29 cellular contexts compared by ENCODE assay signal in genomic region chr13:75757336-75757735, GRCh38.
A peak's percentile ranks its signal among the peaks of the same experiment; 100 is the strongest.
DNase-seq lines count a peak whose midpoint lies in the region; ATAC-seq and TF ChIP-seq lines count a peak whose summit lies in the region.
"Had no signal": no experiment of that assay in that cellular context is flagged by ENCODE, and none has a peak within 500 bp of the region (broad histone marks: within the 10 kb centered on the region; RNA-seq: fewer than 3 reads in every experiment).

No MANE protein-coding gene starts in this region.

- H4K20me1 ChIP-seq in DND-41 (ENCODE audit: insufficient read depth, low read length), result no peaks in the 10 kb centered on the region
- peaks cover 96% of the 10 kb centered on the region for H4K20me1 ChIP-seq in osteoblast (ENCODE audit: insufficient read depth, low read length)

- H3K4me3 Mint-ChIP-seq in activated CD8-positive, alpha-beta memory T cell treated with anti-CD3 and anti-CD28 coated beads, Interleukin-2, amount 10 ng/mL, durations not matched to agents 7 days and 5 days, result no peak overlapping the region
- no peak overlapping the region for H3K4me3 Mint-ChIP-seq in T-helper 17 cell
- H3K4me3 Mint-ChIP-seq: CD4-positive, CD25-positive, alpha-beta regulatory T cell had no signal

- TF ChIP-seq POLR2A in sigmoid colon (IDR thresholded peaks at IDR 0.05), result no peak

- H3K9me3 ChIP-seq in DND-41 (ENCODE audit: insufficient read depth, low read length, severe bottlenecking), result no peaks in the 10 kb centered on the region
- no peaks in the 10 kb centered on the region for H3K9me3 ChIP-seq in T-helper 17 cell (ENCODE audit: control insufficient read depth, low read length, poor library complexity, severe bottlenecking)
- no peaks in the 10 kb centered on the region for H3K9me3 ChIP-seq in osteoblast (ENCODE audit: low read depth, low read length)
- no peaks in the 10 kb centered on the region for H3K9me3 ChIP-seq in sigmoid colon
- H3K9me3 ChIP-seq: HAP-1, SJSA1 had no signal

- H3K36me3 ChIP-seq in DND-41 (ENCODE audit: insufficient read depth, low read length) (no peaks in the 10 kb centered on the region), osteoblast (ENCODE audit: insufficient read depth, low read length) (peaks cover 64% of the 10 kb centered on the region), sigmoid colon (no peaks in the 10 kb centered on the region)
- H3K36me3 ChIP-seq: HAP-1 had no signal

- intact Hi-C loops in sigmoid colon (cut with DNase I), result no loop called here

- H3K27me3 Mint-ChIP-seq in activated CD8-positive, alpha-beta memory T cell treated with anti-CD3 and anti-CD28 coated beads, Interleukin-2, amount 10 ng/mL, durations not matched to agents 7 days and 5 days, result no peaks in the 10 kb centered on the region
- no peaks in the 10 kb centered on the region for H3K27me3 Mint-ChIP-seq in T-helper 17 cell
- H3K27me3 Mint-ChIP-seq: CD4-positive, CD25-positive, alpha-beta regulatory T cell had no signal

- DNase-seq in activated CD8-positive, alpha-beta memory T cell treated with anti-CD3 and anti-CD28 coated beads, Interleukin-2, amount 10 ng/mL, durations not matched to agents 7 days and 5 days, result no peak
- DNase-seq in activated CD8-positive, alpha-beta memory T cell treated with anti-CD3 and anti-CD28 coated beads for 24 hours, result no peak
- DNase-seq in DND-41 (no peak), T-helper 17 cell (no peak), osteoblast (ENCODE audit: insufficient read length, low spot score, missing footprints) (no peak), RKO (ENCODE audit: low spot score) (no peak), NCI-H524 (lab: John Stamatoyannopoulos, UW) (no peak), sigmoid colon (no peak)
- DNase-seq: 8988T; ACHN; CD4-positive, CD25-positive, alpha-beta regulatory T cell; COR-L47; DMS79; GF-D8; GOT3; NCI-H1092; NCI-H1417 treated with DMSO at 0.1 percent for 48 hours; NCI-H1694 treated with DMSO at 0.1 percent for 48 hours; NCI-H2081; NCI-H2171 treated with DMSO at 0.1 percent for 48 hours; NCI-H345; NCI-H524 treated with DMSO at 0.1 percent for 48 hours; NCI-H82; NK-92 treated with Interleukin-12 subunit alpha and Interleukin-12 subunit beta, amount 100 ng/mL, for 24 hours; PC-3 had no signal

- CTCF ChIA-PET in activated CD8-positive, alpha-beta memory T cell treated with anti-CD3 and anti-CD28 coated beads, Interleukin-2, amount 10 ng/mL, durations not matched to agents 7 days and 5 days (lab: Charles Lee), result interaction anchor here (1.1 kb wide), 1 partner anchor 62 kb away, joined by 4 read pairs; no protein-coding TSS in a partner anchor

- H3K9me3 Mint-ChIP-seq in activated CD8-positive, alpha-beta memory T cell treated with anti-CD3 and anti-CD28 coated beads, Interleukin-2, amount 10 ng/mL, durations not matched to agents 7 days and 5 days (ENCODE audit: low read depth), result peaks cover 7% of the 10 kb centered on the region

- H3K27ac Mint-ChIP-seq in activated CD8-positive, alpha-beta memory T cell treated with anti-CD3 and anti-CD28 coated beads, Interleukin-2, amount 10 ng/mL, durations not matched to agents 7 days and 5 days, result no peak overlapping the region
- peak overlapping the region; percentile 22 for H3K27ac Mint-ChIP-seq in T-helper 17 cell

- no peak overlapping the region for H3K4me3 ChIP-seq in DND-41 (ENCODE audit: low read depth in 1 of 2, low read length in 2 of 2)
- no peak overlapping the region for H3K4me3 ChIP-seq in osteoblast (ENCODE audit: insufficient read depth, low read length)
- H3K4me3 ChIP-seq in sigmoid colon, result no peak overlapping the region
- H3K4me3 ChIP-seq: HAP-1, SJSA1 had no signal

- H3K27me3 ChIP-seq in DND-41 (ENCODE audit: insufficient read depth, low read length, poor library complexity) (no peaks in the 10 kb centered on the region), osteoblast (ENCODE audit: insufficient read depth, low read length) (no peaks in the 10 kb centered on the region), sigmoid colon (no peaks in the 10 kb centered on the region)
- H3K27me3 ChIP-seq: SJSA1 had no signal

- no peak for TF ChIP-seq EP300 in sigmoid colon (IDR thresholded peaks at IDR 0.05)

- peaks cover 31% of the 10 kb centered on the region for H3K4me1 Mint-ChIP-seq in activated CD8-positive, alpha-beta memory T cell treated with anti-CD3 and anti-CD28 coated beads, Interleukin-2, amount 10 ng/mL, durations not matched to agents 7 days and 5 days
- peaks cover 33% of the 10 kb centered on the region for H3K4me1 Mint-ChIP-seq in T-helper 17 cell

- H3K36me3 Mint-ChIP-seq in activated CD8-positive, alpha-beta memory T cell treated with anti-CD3 and anti-CD28 coated beads, Interleukin-2, amount 10 ng/mL, durations not matched to agents 7 days and 5 days, result peaks cover 18% of the 10 kb centered on the region
- H3K36me3 Mint-ChIP-seq in T-helper 17 cell (ENCODE audit: low read depth), result no peaks in the 10 kb centered on the region

- no peaks in the 10 kb centered on the region for H3K4me1 ChIP-seq in DND-41 (ENCODE audit: insufficient read depth, low read length)
- H3K4me1 ChIP-seq in osteoblast (ENCODE audit: insufficient read depth, low read length), result peaks cover 56% of the 10 kb centered on the region
- H3K4me1 ChIP-seq in sigmoid colon, result peaks cover 0 to 8% (median 3%) of the 10 kb centered on the region in 4 donors
- H3K4me1 ChIP-seq: HAP-1 had no signal

- no peak overlapping the region for H2AFZ ChIP-seq in DND-41 (ENCODE audit: low read depth, low read length)
- H2AFZ ChIP-seq in osteoblast (ENCODE audit: low read length), result no peak overlapping the region

- no peak for TF ChIP-seq CTCF in DND-41 (IDR thresholded peaks at IDR 0.05; ENCODE audit: borderline replicate concordance, extremely low read depth, low read length, poor library complexity, severe bottlenecking)
- no peak for TF ChIP-seq CTCF in osteoblast (IDR thresholded peaks at IDR 0.05; ENCODE audit: extremely low read depth, low read depth, low read length)
- no peak for TF ChIP-seq CTCF in sigmoid colon (IDR thresholded peaks at IDR 0.05)

- H3K9ac ChIP-seq in DND-41 (ENCODE audit: low read depth, low read length), result no peak overlapping the region
- H3K9ac ChIP-seq: KMS-11 had no signal

- ATAC-seq in activated CD8-positive, alpha-beta memory T cell treated with anti-CD3 and anti-CD28 coated beads, Interleukin-2, amount 10 ng/mL, durations not matched to agents 7 days and 5 days, result peak; percentile 17
- ATAC-seq in DND-41 (ENCODE audit: insufficient read depth, low read depth) (peak; percentile 61; the same call in 2 of the 3 replicates), T-helper 17 cell (peak; percentile 43)
- ATAC-seq: PC-3, Right ventricle myocardium inferior had no signal

- H3K27ac ChIP-seq in DND-41 (ENCODE audit: low read length) (no peak overlapping the region), osteoblast (ENCODE audit: low read depth, low read length) (peak overlapping the region; percentile 2), sigmoid colon (no peak overlapping the region)
- H3K27ac ChIP-seq: KMS-11, SJSA1 had no signal

- H3K79me2 ChIP-seq in DND-41 (ENCODE audit: insufficient read depth, low read length), result no peaks in the 10 kb centered on the region
- peaks cover 97% of the 10 kb centered on the region for H3K79me2 ChIP-seq in osteoblast (ENCODE audit: insufficient read depth, low read length)

- H3K4me2 ChIP-seq in DND-41 (ENCODE audit: insufficient read depth, low read length) (no peak overlapping the region), osteoblast (ENCODE audit: insufficient read depth, low read length) (no peak overlapping the region)
- H3K4me2 ChIP-seq: KMS-11 had no signal
